10 cellular contexts compared by ENCODE assay signal in genomic region chr14:68757618-68758081, GRCh38. TPM values are rescaled to one million over a fixed set of nuclear protein-coding genes. Genes with fewer than 3 reads are reported as not detected.
A peak's percentile ranks its signal among the peaks of the same experiment; 100 is the strongest.
DNase-seq lines count a peak whose midpoint lies in the region; ATAC-seq, FAIRE-seq and TF ChIP-seq lines count a peak whose summit lies in the region.
"Had no signal": no experiment of that assay in that cellular context is flagged by ENCODE, and none has a peak within 500 bp of the region (broad histone marks: within the 10 kb centered on the region; RNA-seq: fewer than 3 reads in every experiment).

No MANE protein-coding gene starts in this region.

- H3K4me1 ChIP-seq in Caco-2: peaks cover 34% of the 10 kb centered on the region
- H3K4me1 ChIP-seq in OCI-LY7 (ENCODE audit: insufficient read depth, low read length, poor library complexity, severe bottlenecking): peaks cover 8% of the 10 kb centered on the region
- H3K4me1 ChIP-seq in heart right ventricle: peaks cover 11 to 74% (median 50%) of the 10 kb centered on the region in 9 donors

- no peaks in the 10 kb centered on the region for H3K79me2 ChIP-seq in OCI-LY7 (ENCODE audit: insufficient read depth, low read depth, low read length)

- TF ChIP-seq CTCF in Caco-2 (IDR thresholded peaks at IDR 0.05; ENCODE audit: insufficient read depth in 1 of 2, low read depth in 1 of 2, low read length in 1 of 2, severe bottlenecking in 1 of 2, unreplicated experiment in 1 of 2) (no peak), OCI-LY7 (conservative IDR thresholded peaks at IDR 0.05; ENCODE audit: low read length) (no peak), heart right ventricle (IDR thresholded peaks at IDR 0.05) (no peak)

- 30 to 36% methylated on average over 4 of the region's 4 CpGs for WGBS in heart right ventricle, 2 donors

- intact Hi-C loops in Caco-2 (cut with micrococcal nuclease; ENCODE audit: unreplicated experiment) (no loop called here), OCI-LY7 (cut with micrococcal nuclease; ENCODE audit: unreplicated experiment) (no loop called here), heart right ventricle (cut with DNase I) (no loop called here)

- no peak overlapping the region for H3K4me3 ChIP-seq in Caco-2 (ENCODE audit: low read depth, low read length)
- H3K4me3 ChIP-seq in OCI-LY7 (ENCODE audit: low read depth, low read length, poor library complexity, severe bottlenecking): no peak overlapping the region
- no peak overlapping the region for H3K4me3 ChIP-seq in heart right ventricle

- no peak overlapping the region for H3K4me3 Mint-ChIP-seq in Caco-2 (ENCODE audit: unreplicated experiment)
- H3K4me3 Mint-ChIP-seq: mesothelial cell of epicardium; T-helper 1 cell treated with Interleukin-12 subunit alpha and Interleukin-12 subunit beta and Interleukin-4 antibody, amounts not matched to agents 30 μg/mL and 1 μg/mL, for 36 hours had no signal

- H3K9me3 Mint-ChIP-seq in Caco-2 (ENCODE audit: unreplicated experiment): no peaks in the 10 kb centered on the region
- H3K9me3 Mint-ChIP-seq: mesothelial cell of epicardium; T-helper 1 cell treated with Interleukin-12 subunit alpha and Interleukin-12 subunit beta and Interleukin-4 antibody, amounts not matched to agents 30 μg/mL and 1 μg/mL, for 36 hours had no signal

- H3K36me3 ChIP-seq in Caco-2 (ENCODE audit: control insufficient read depth, insufficient read depth, low read length): no peaks in the 10 kb centered on the region; the same call in 1 of the 2 replicates
- H3K36me3 ChIP-seq in OCI-LY7 (ENCODE audit: insufficient read depth, low read length): no peaks in the 10 kb centered on the region
- H3K36me3 ChIP-seq in heart right ventricle: no peaks in the 10 kb centered on the region

- H2AFZ ChIP-seq in OCI-LY7 (ENCODE audit: low read length): no peak overlapping the region

- H3K9me2 ChIP-seq in OCI-LY7 (ENCODE audit: insufficient read depth, low read length): no peaks in the 10 kb centered on the region

- no peaks in the 10 kb centered on the region for H3K9me3 ChIP-seq in Caco-2
- no peaks in the 10 kb centered on the region for H3K9me3 ChIP-seq in OCI-LY7 (ENCODE audit: low read length)
- H3K9me3 ChIP-seq in heart right ventricle: no peaks in the 10 kb centered on the region

- peak; percentile 58 to 89 (median 78) for ATAC-seq in heart right ventricle
- ATAC-seq in GM21360 (IDR thresholded peaks at IDR 0.05; ENCODE audit: unreplicated experiment): no peak
- no peak for ATAC-seq in HG02678 (IDR thresholded peaks at IDR 0.05; ENCODE audit: unreplicated experiment)
- ATAC-seq in HG02870 (IDR thresholded peaks at IDR 0.05; ENCODE audit: unreplicated experiment): no peak

- H3K27ac ChIP-seq in OCI-LY7 (ENCODE audit: low read depth, low read length, poor library complexity, severe bottlenecking) (no peak overlapping the region), heart right ventricle (peak overlapping the region in 7 of 10 donors; percentile 7 to 76 (median 48))

- peaks cover 30% of the 10 kb centered on the region for H3K4me1 Mint-ChIP-seq in Caco-2 (ENCODE audit: low read depth, unreplicated experiment)

- H3K4me2 ChIP-seq in OCI-LY7 (ENCODE audit: low read length): peak overlapping the region; percentile 2; the same call in 1 of the 2 replicates

- no peak for FAIRE-seq in GM19239 (lab: Jason Lieb, UNC)

- peak overlapping the region; percentile 35 for H3K27ac Mint-ChIP-seq in Caco-2 (ENCODE audit: unreplicated experiment)
- H3K27ac Mint-ChIP-seq: mesothelial cell of epicardium; T-helper 1 cell treated with Interleukin-12 subunit alpha and Interleukin-12 subunit beta and Interleukin-4 antibody, amounts not matched to agents 30 μg/mL and 1 μg/mL, for 36 hours had no signal

- CTCF ChIA-PET in Caco-2 (lab: Charles Lee): interaction anchor here (1.1 to 1.4 kb wide), 2 partner anchors 21 to 26 kb away, joined by 3 to 4 read pairs; no protein-coding TSS in a partner anchor
- CTCF ChIA-PET in OCI-LY7 (lab: Charles Lee; ENCODE audit: unreplicated experiment): interaction anchor here (0.6 kb wide), 1 partner anchor 22 kb away, joined by 3 read pairs; no protein-coding TSS in a partner anchor

- no peaks in the 10 kb centered on the region for H3K36me3 Mint-ChIP-seq in Caco-2 (ENCODE audit: insufficient read depth, unreplicated experiment)
- H3K36me3 Mint-ChIP-seq: mesothelial cell of epicardium had no signal

- DNase-seq in Caco-2 (no peak), OCI-LY7 (ENCODE audit: low spot score) (peak; percentile 26), heart right ventricle (peak; percentile 26 to 51), putamen (ENCODE audit: low spot score) (peak; percentile 47), GM19239 (ENCODE audit: insufficient read length, low spot score) (no peak)

- H3K27me3 ChIP-seq in Caco-2 (replicated peaks; ENCODE audit: control insufficient read depth, insufficient read depth, low read length): no peaks in the 10 kb centered on the region
- H3K27me3 ChIP-seq in heart right ventricle: no peaks in the 10 kb centered on the region

- H4K20me1 ChIP-seq in OCI-LY7 (ENCODE audit: insufficient read depth, low read length): no peaks in the 10 kb centered on the region

- POLR2A ChIA-PET in Caco-2 (lab: Charles Lee): no interaction called here
- POLR2A ChIA-PET in OCI-LY7 (lab: Charles Lee): interaction anchor here (0.7 to 1.6 kb wide), 2 partner anchors 12 to 418 kb away, joined by 3 to 6 read pairs; no protein-coding TSS in a partner anchor

- BruUV-seq in Caco-2 (replicated peaks; lab: Mats Ljungman, UMichigan): no TSS peak
- no TSS peak for BruUV-seq in OCI-LY7 (replicated peaks; lab: Mats Ljungman, UMichigan)

- no peaks in the 10 kb centered on the region for H3K27me3 Mint-ChIP-seq in Caco-2 (ENCODE audit: insufficient read depth, unreplicated experiment)

RNA-seq across cellular contexts. Expression of gene ZFP36L1, which starts 35.2 kb away (rescaled TPM):
- total RNA-seq in Caco-2 (2022) (94.8 and 103 TPM in 2 replicates), OCI-LY7 (2022) (51.4 and 57.0 TPM in 2 replicates), heart right ventricle (100 to 1,000 TPM in 2 of 10 donors, 10 to 100 TPM in 8; 46.5 to 127 (median 55.3) TPM)
- total RNA-seq in OCI-LY7 (2014; rRNA removed; shearing (Covaris generic)): 24.2 and 25.6 TPM in 2 replicates
- polyA plus RNA-seq in heart right ventricle: 10 to 100 TPM; 40.8 to 41.1 TPM

Comparison
In these comparisons a context has a peak if more than half of its experiments do, and no peak if none do; other contexts are left out.
1. DNase-seq: peak in OCI-LY7 (single experiment), heart right ventricle (2 of 2) and putamen (single experiment); none in Caco-2 (0 of 2) and GM19239 (single experiment).
2. ATAC-seq: peak in heart right ventricle (8 of 8); none in GM21360 (single experiment), HG02678 (single experiment) and HG02870 (single experiment).